2 cellular contexts compared by ENCODE assay signal in the genomic region with DNA sequence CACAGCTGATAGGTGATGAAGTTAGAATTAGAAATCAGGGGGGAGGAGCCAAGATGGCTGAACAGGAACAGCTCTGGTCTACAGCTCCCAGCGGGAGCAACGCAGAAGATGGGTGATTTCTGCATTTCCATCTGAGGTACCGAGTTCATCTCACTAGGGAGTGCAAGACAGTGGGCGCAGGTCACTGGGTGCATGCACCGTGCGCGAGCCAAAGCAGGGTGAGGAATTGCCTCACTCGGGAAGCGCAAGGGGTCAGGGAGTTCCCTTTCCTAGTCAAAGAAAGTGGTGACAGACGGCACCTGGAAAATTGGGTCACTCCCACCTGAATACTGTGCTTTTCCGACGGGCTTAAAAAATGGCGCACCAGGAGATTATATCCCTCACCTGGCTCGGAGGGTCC.
A peak's percentile ranks its signal among the peaks of the same experiment; 100 is the strongest.
DNase-seq lines count a peak whose midpoint lies in the region; TF ChIP-seq lines count a peak whose summit lies in the region.
"Not testable (repeated sequence)": the region's sequence is repeated elsewhere in the genome, so short reads cannot be mapped to it uniquely, and the experiment has no call there.

No MANE protein-coding gene starts in this region.

- H3K27me3 Mint-ChIP-seq in endodermal cell (ENCODE audit: insufficient read depth) = not testable (repeated sequence)

- not testable (repeated sequence) for H3K9me2 ChIP-seq in neural cell (ENCODE audit: insufficient read depth, low read length)

- TF ChIP-seq RAD21 in neural cell (conservative IDR thresholded peaks at IDR 0.05) = not testable (repeated sequence)

- not testable (repeated sequence) for TF ChIP-seq EP300 in neural cell (conservative IDR thresholded peaks at IDR 0.05; ENCODE audit: poor library complexity, severe bottlenecking)

- H3K4me2 ChIP-seq in neural cell (ENCODE audit: low read length) = not testable (repeated sequence)

- H3K36me3 Mint-ChIP-seq in endodermal cell (ENCODE audit: low read depth) = peaks cover 31% of the 10 kb centered on the region

- H3K36me3 ChIP-seq in endodermal cell (ENCODE audit: control insufficient read depth, insufficient read depth, low read length); neural cell (ENCODE audit: insufficient read depth, low read length): not testable (repeated sequence)

- not testable (repeated sequence) for DNase-seq in endodermal cell

- H3K9me3 ChIP-seq in endodermal cell (ENCODE audit: control insufficient read depth, low read length) = peaks cover 23% of the 10 kb centered on the region
- H3K9me3 ChIP-seq in neural cell (ENCODE audit: low read length) = not testable (repeated sequence)

- not testable (repeated sequence) for H3K79me2 ChIP-seq in neural cell (replicated peaks; ENCODE audit: insufficient read depth, low read length)

- H3K4me1 Mint-ChIP-seq in endodermal cell = peaks cover 11% of the 10 kb centered on the region

- H2AFZ ChIP-seq in neural cell (ENCODE audit: low read depth, low read length) = not testable (repeated sequence)

- H3K27me3 ChIP-seq in endodermal cell (ENCODE audit: control insufficient read depth, insufficient read depth, low read length, poor library complexity, severe bottlenecking); neural cell (ENCODE audit: insufficient read depth, low read depth, low read length): not testable (repeated sequence)

- not testable (repeated sequence) for H3K27ac ChIP-seq in endodermal cell (ENCODE audit: low read depth, low read length)
- peak overlapping the region; percentile 67 for H3K27ac ChIP-seq in neural cell (ENCODE audit: low read length)

- H3F3A ChIP-seq in neural cell (ENCODE audit: insufficient read depth, low read length, poor library complexity, severe bottlenecking) = not testable (repeated sequence)

- not testable (repeated sequence) for H4K20me1 ChIP-seq in neural cell (ENCODE audit: insufficient read depth)

- H3K9me3 Mint-ChIP-seq in endodermal cell = peaks cover 37% of the 10 kb centered on the region

- not testable (repeated sequence) for H3K4me3 Mint-ChIP-seq in endodermal cell

- not testable (repeated sequence) for TF ChIP-seq CTCF in endodermal cell (conservative IDR thresholded peaks at IDR 0.05); neural cell (IDR thresholded peaks at IDR 0.05; ENCODE audit: poor library complexity, severe bottlenecking)

- not testable (repeated sequence) for H3K4me1 ChIP-seq in endodermal cell (ENCODE audit: control insufficient read depth, insufficient read depth, low read length)

- 95 to 98% methylated on average over 8 to 14 of the region's 14 CpGs for WGBS in endodermal cell (ENCODE audit: insufficient coverage in 1 of 2, insufficient read length in 1 of 2), 2 experiments

- not testable (repeated sequence) for H3K9ac ChIP-seq in endodermal cell (ENCODE audit: extremely low read depth, low read length, poor library complexity, severe bottlenecking); neural cell (ENCODE audit: low read length)

- H3K27ac Mint-ChIP-seq in endodermal cell = not testable (repeated sequence)

- peak overlapping the region; percentile 50 for H3K4me3 ChIP-seq in endodermal cell (ENCODE audit: low read length)
- not testable (repeated sequence) for H3K4me3 ChIP-seq in neural cell (ENCODE audit: low read length)
